Comparison of ENCODE assay signal across 11 cellular contexts in genomic region chrX:139738581-139738980, GRCh38. TPM values are rescaled to one million over a fixed set of nuclear protein-coding genes. Genes with fewer than 3 reads are reported as not detected.
DNase-seq lines count a peak whose midpoint lies in the region; ATAC-seq and TF ChIP-seq lines count a peak whose summit lies in the region.
"Had no signal": no experiment of that assay in that cellular context is flagged by ENCODE, and none has a peak within 500 bp of the region (broad histone marks: within the 10 kb centered on the region; RNA-seq: fewer than 3 reads in every experiment).

No MANE protein-coding gene starts in this region.

- no peaks in the 10 kb centered on the region for H3K9me3 ChIP-seq in IMR-90 (ENCODE audit: control insufficient read depth, insufficient read depth, low read length)

- H2AK9ac ChIP-seq in IMR-90 (replicated peaks; ENCODE audit: low read depth, low read length, poor library complexity): no peak overlapping the region

- no peak overlapping the region for H3K14ac ChIP-seq in IMR-90 (replicated peaks; ENCODE audit: low read depth, low read length)

- H2BK120ac ChIP-seq in IMR-90 (ENCODE audit: low read depth, low read length): no peak overlapping the region

- POLR2A ChIA-PET in IMR-90 (lab: Charles Lee; ENCODE audit: unreplicated experiment): no interaction called here
- POLR2A ChIA-PET in activated CD8-positive, alpha-beta T cell treated with anti-CD3 and anti-CD28 coated beads, Interleukin-2, amount 10 ng/mL, durations not matched to agents 7 days and 5 days (lab: Charles Lee): no interaction called here

- no peaks in the 10 kb centered on the region for H3K9me3 Mint-ChIP-seq in activated CD8-positive, alpha-beta T cell treated with anti-CD3 and anti-CD28 coated beads, Interleukin-2, amount 10 ng/mL, durations not matched to agents 7 days and 5 days (ENCODE audit: insufficient read depth)
- H3K9me3 Mint-ChIP-seq: stimulated activated naive CD8-positive, alpha-beta T cell treated with anti-CD3 and anti-CD28 coated beads, Interleukin-15, amount 100 ng/mL, for 72 hours had no signal

- H4K8ac ChIP-seq in IMR-90 (ENCODE audit: low read depth in 2 of 2, low read length in 2 of 2): no peak overlapping the region

- H4K91ac ChIP-seq in IMR-90 (ENCODE audit: insufficient read depth, low read depth, low read length): no peak overlapping the region

- no peak overlapping the region for H3K18ac ChIP-seq in IMR-90 (ENCODE audit: low read depth, low read length)

- no peaks in the 10 kb centered on the region for H3K27me3 Mint-ChIP-seq in activated CD8-positive, alpha-beta T cell treated with anti-CD3 and anti-CD28 coated beads, Interleukin-2, amount 10 ng/mL, durations not matched to agents 7 days and 5 days (ENCODE audit: low read depth)
- H3K27me3 Mint-ChIP-seq: stimulated activated naive CD8-positive, alpha-beta T cell treated with anti-CD3 and anti-CD28 coated beads, Interleukin-15, amount 100 ng/mL, for 72 hours had no signal

- H3K79me1 ChIP-seq in IMR-90 (ENCODE audit: low read depth in 1 of 2, low read length in 2 of 2): no peaks in the 10 kb centered on the region

- H3K36me3 ChIP-seq in IMR-90 (ENCODE audit: control insufficient read depth, insufficient read depth, low read length): 0 out of 2 replicates have a peak, but pooled peaks cover 1% of the 10 kb centered on the region

- H3K9me1 ChIP-seq in IMR-90 (ENCODE audit: insufficient read depth, low read length): no peaks in the 10 kb centered on the region

- H3K27me3 ChIP-seq in IMR-90 (ENCODE audit: control insufficient read depth, insufficient read depth, low read length): no peaks in the 10 kb centered on the region

- no TSS peak for BruUV-seq in IMR-90 (replicated peaks; lab: Mats Ljungman, UMichigan)

- H3K36me3 Mint-ChIP-seq in activated CD8-positive, alpha-beta T cell treated with anti-CD3 and anti-CD28 coated beads, Interleukin-2, amount 10 ng/mL, durations not matched to agents 7 days and 5 days (ENCODE audit: low read depth): peaks cover 20% of the 10 kb centered on the region

- no peak overlapping the region for H2BK20ac ChIP-seq in IMR-90 (ENCODE audit: low read depth, low read length)

- H3K23ac ChIP-seq in IMR-90 (ENCODE audit: low read depth, low read length): no peak overlapping the region

- H3K4me1 ChIP-seq in IMR-90 (ENCODE audit: control insufficient read depth, insufficient read depth, low read length): no peaks in the 10 kb centered on the region

- intact Hi-C loops in IMR-90 (cut with micrococcal nuclease): no loop called here

- H3K9ac ChIP-seq in IMR-90 (ENCODE audit: low read depth, low read length): no peak overlapping the region

- H2BK5ac ChIP-seq in IMR-90 (ENCODE audit: low read depth, low read length, poor library complexity, severe bottlenecking): no peak overlapping the region

- peak overlapping the region; percentile 18 for H3K4me3 Mint-ChIP-seq in activated CD8-positive, alpha-beta T cell treated with anti-CD3 and anti-CD28 coated beads, Interleukin-2, amount 10 ng/mL, durations not matched to agents 7 days and 5 days
- H3K4me3 Mint-ChIP-seq: stimulated activated naive CD8-positive, alpha-beta T cell treated with anti-CD3 and anti-CD28 coated beads, Interleukin-15, amount 100 ng/mL, for 72 hours had no signal

- no peak for TF ChIP-seq POLR2A in IMR-90 (IDR thresholded peaks at IDR 0.05; ENCODE audit: low read depth, low read length)

- peak overlapping the region; percentile 64 for H3K27ac Mint-ChIP-seq in activated CD8-positive, alpha-beta T cell treated with anti-CD3 and anti-CD28 coated beads, Interleukin-2, amount 10 ng/mL, durations not matched to agents 7 days and 5 days
- H3K27ac Mint-ChIP-seq: stimulated activated naive CD8-positive, alpha-beta T cell treated with anti-CD3 and anti-CD28 coated beads, Interleukin-15, amount 100 ng/mL, for 72 hours had no signal

- ATAC-seq in GM18868 (IDR thresholded peaks at IDR 0.05; ENCODE audit: unreplicated experiment) (peak; percentile 45), IMR-90 (ENCODE audit: low read depth) (no peak)
- peak; percentile 80 for ATAC-seq in activated CD8-positive, alpha-beta T cell treated with anti-CD3 and anti-CD28 coated beads, Interleukin-2, amount 10 ng/mL, durations not matched to agents 7 days and 5 days

- H4K20me1 ChIP-seq in IMR-90 (ENCODE audit: insufficient read depth, low read length): no peaks in the 10 kb centered on the region

- H3K4me1 Mint-ChIP-seq in activated CD8-positive, alpha-beta T cell treated with anti-CD3 and anti-CD28 coated beads, Interleukin-2, amount 10 ng/mL, durations not matched to agents 7 days and 5 days (ENCODE audit: low read depth): peaks cover 19% of the 10 kb centered on the region

- CTCF ChIA-PET in IMR-90 (lab: Yijun Ruan, JAX): no interaction called here
- CTCF ChIA-PET in activated CD8-positive, alpha-beta T cell treated with anti-CD3 and anti-CD28 coated beads, Interleukin-2, amount 10 ng/mL, durations not matched to agents 7 days and 5 days (lab: Charles Lee): interaction anchor here (0.9 to 1.0 kb wide), 2 partner anchors 9 to 36 kb away, joined by 3 read pairs; no protein-coding TSS in a partner anchor

- H3K27ac ChIP-seq in IMR-90 (ENCODE audit: insufficient read depth, low read length): no peak overlapping the region

- no peak overlapping the region for H2BK15ac ChIP-seq in IMR-90 (ENCODE audit: low read depth, low read length)

- no peak for TF ChIP-seq RAD21 in IMR-90 (IDR thresholded peaks at IDR 0.05; ENCODE audit: low read length)

- no peak overlapping the region for H2AFZ ChIP-seq in IMR-90 (replicated peaks; ENCODE audit: low read length, poor library complexity)

- H2AK5ac ChIP-seq in IMR-90 (ENCODE audit: low read depth, low read length): no peak overlapping the region

- no peak overlapping the region for H3K4ac ChIP-seq in IMR-90 (ENCODE audit: low read depth, low read length)

- TF ChIP-seq CTCF in IMR-90 (conservative IDR thresholded peaks at IDR 0.05; ENCODE audit: low read depth, low read length): no peak
- TF ChIP-seq CTCF in GM13977 (IDR thresholded peaks at IDR 0.05; ENCODE audit: extremely low read depth, insufficient read depth, missing control alignments): no peak

- no peak overlapping the region for H3K4me3 ChIP-seq in IMR-90 (ENCODE audit: insufficient read depth, low read depth, low read length)

- in situ Hi-C loops in IMR-90 (cut with MboI; ENCODE audit: low sequenced_read_pairs): no loop called here
- in situ Hi-C loops in G401 (cut with HindIII; ENCODE audit: low sequenced_read_pairs): no loop called here
- in situ Hi-C loops in GM13977 (cut with MboI; ENCODE audit: low pct_unique_long_range_greater_than_20kb, low sequenced_read_pairs, unreplicated experiment): no loop called here

- H3K4me2 ChIP-seq in IMR-90 (ENCODE audit: low read depth, low read length): no peak overlapping the region

- dilution Hi-C loops in IMR-90 (cut with HindIII; ENCODE audit: low sequenced_read_pairs, unreplicated experiment): no loop called here

- H4K5ac ChIP-seq in IMR-90 (ENCODE audit: low read depth, low read length): no peak overlapping the region

- no peak overlapping the region for H3K56ac ChIP-seq in IMR-90 (ENCODE audit: extremely low read depth, insufficient read depth, low read length)

- peak; percentile 26 for DNase-seq in IMR-90
- DNase-seq in activated CD8-positive, alpha-beta T cell treated with anti-CD3 and anti-CD28 coated beads, Interleukin-2, amount 10 ng/mL, durations not matched to agents 7 days and 5 days: peak; percentile 22
- DNase-seq in kidney glomerular epithelial cell (lab: John Stamatoyannopoulos, UW): peak; percentile 0
- no peak for DNase-seq in G401 (ENCODE audit: low spot score)
- DNase-seq in SIG-M5 treated with dmso at 0.1 percent for 504 hours (lab: John Stamatoyannopoulos, UW; ENCODE audit: unreplicated experiment): no peak
- no peak for DNase-seq in DMS 273 treated with DMSO at 0.1 percent for 48 hours (lab: John Stamatoyannopoulos, UW)
- DNase-seq in GM13977 (ENCODE audit: low spot score): no peak
- DNase-seq: activated CD4-positive, CD25-positive, alpha-beta regulatory T cell treated with anti-CD3 and anti-CD28 coated beads, Interleukin-2, amount 50 U/mL, for 72 hours; NCI-H1092 had no signal

TF ChIP-seq in IMR-90, 13 proteins besides CTCF, POLR2A, EP300 and RAD21:
- TF ChIP-seq RFX5 (IDR thresholded peaks at IDR 0.05; ENCODE audit: low read depth, low read length): no peak
- TF ChIP-seq CEBPB (IDR thresholded peaks at IDR 0.05; ENCODE audit: low read depth, low read length): no peak
- TF ChIP-seq RCOR1 (IDR thresholded peaks at IDR 0.05; ENCODE audit: insufficient replicate concordance, low read length): no peak
- TF ChIP-seq NFE2L2 (IDR thresholded peaks at IDR 0.05; ENCODE audit: low read depth, low read length): no peak
- TF ChIP-seq MAFK (IDR thresholded peaks at IDR 0.05; ENCODE audit: low read depth, low read length): no peak
- TF ChIP-seq USF2 (IDR thresholded peaks at IDR 0.05; ENCODE audit: low read depth, low read length): no peak

RNA-seq across cellular contexts. Expression of gene MCF2, which starts 30.6 kb away (rescaled TPM):
- total RNA-seq in IMR-90 (2012; rRNA removed): under 0.01 TPM in 1 of 2 replicates, not detected in the other
- polyA plus RNA-seq in IMR-90 (2012; rRNA removed): 0.07 TPM in 1 of 2 replicates, not detected in the other
- not detected in 2 replicates for polyA plus RNA-seq in IMR-90 (2012; cell fraction: cytosol; rRNA removed)
- 0.07 TPM in 1 of 2 replicates, not detected in the other for polyA plus RNA-seq in IMR-90 (2012; cell fraction: nucleus; rRNA removed; ENCODE audit: low replicate concordance)
- total RNA-seq in activated CD8-positive, alpha-beta T cell treated with anti-CD3 and anti-CD28 coated beads, Interleukin-2, amount 10 ng/mL, durations not matched to agents 7 days and 5 days: under 1 TPM; 0.32 to 0.55 TPM
- not detected in 2 replicates for total RNA-seq in G401 (2014; rRNA removed; shearing (Covaris generic))

Comparison
In these comparisons a context has a peak if more than half of its experiments do, and no peak if none do; other contexts are left out.
1. DNase-seq: peak in IMR-90 (single experiment), activated CD8-positive, alpha-beta T cell treated with anti-CD3 and anti-CD28 coated beads, Interleukin-2, amount 10 ng/mL, durations not matched to agents 7 days and 5 days (single experiment) and kidney glomerular epithelial cell (single experiment); none in G401 (single experiment), SIG-M5 treated with dmso at 0.1 percent for 504 hours (single experiment), DMS 273 treated with DMSO at 0.1 percent for 48 hours (single experiment) and GM13977 (single experiment).